10 cellular contexts compared by ENCODE assay signal in the genomic region with DNA sequence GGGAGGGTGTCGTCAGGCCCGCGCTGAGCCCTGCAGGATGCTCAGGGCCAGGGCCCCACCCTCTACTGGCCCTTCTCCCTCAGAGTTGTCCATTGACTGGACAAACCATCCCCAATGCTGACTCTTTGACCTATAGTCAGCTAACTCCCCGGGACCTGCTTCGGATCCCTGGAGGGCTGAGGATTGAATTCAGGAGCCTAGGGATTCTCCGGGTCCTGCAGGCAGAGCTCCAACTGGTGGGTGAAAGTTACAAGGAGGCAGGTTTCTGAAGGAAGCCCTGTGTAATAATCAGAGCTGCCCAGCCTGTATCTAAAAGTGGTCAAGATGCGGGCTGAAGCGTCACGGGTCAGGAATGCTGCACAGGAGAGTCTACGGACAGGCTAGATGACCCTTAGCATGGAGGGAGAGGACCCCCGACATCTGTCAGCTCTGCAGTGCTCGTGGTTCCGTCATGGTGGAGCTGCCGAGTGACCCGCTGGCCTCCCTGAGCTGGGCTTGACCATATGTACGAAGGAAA. TPM values are rescaled to one million over a fixed set of nuclear protein-coding genes. Genes with fewer than 3 reads are reported as not detected.
DNase-seq lines count a peak whose midpoint lies in the region; ATAC-seq and TF ChIP-seq lines count a peak whose summit lies in the region.
"Had no signal": no experiment of that assay in that cellular context is flagged by ENCODE, and none has a peak within 500 bp of the region (broad histone marks: within the 10 kb centered on the region; RNA-seq: fewer than 3 reads in every experiment).

No MANE protein-coding gene starts in this region.

- H3K4me1 Mint-ChIP-seq in T-helper 17 cell = peaks cover 53% of the 10 kb centered on the region

- H3K27me3 Mint-ChIP-seq in T-helper 17 cell = no peaks in the 10 kb centered on the region

- H3K9me3 ChIP-seq in T-helper 17 cell (ENCODE audit: control insufficient read depth, low read length, poor library complexity, severe bottlenecking) = no peaks in the 10 kb centered on the region
- no peaks in the 10 kb centered on the region for H3K9me3 ChIP-seq in left ventricle myocardium inferior (replicated peaks)
- no peaks in the 10 kb centered on the region for H3K9me3 ChIP-seq in spleen
- H3K9me3 ChIP-seq: neutrophil had no signal

- H3K36me3 ChIP-seq in left ventricle myocardium inferior (peaks cover 29% of the 10 kb centered on the region), spleen (peaks cover 0 to 28% (median 13%) of the 10 kb centered on the region in 6 donors)
- H3K36me3 ChIP-seq: neutrophil had no signal

- H3K27ac ChIP-seq in left ventricle myocardium inferior (replicated peaks) = peak overlapping the region; percentile 94
- H3K27ac ChIP-seq in spleen = peak overlapping the region; percentile 83 to 92 (median 90)
- H3K27ac ChIP-seq: neutrophil had no signal

- 53 to 61% (median 59%) methylated on average over 16 of the region's 16 CpGs for WGBS in spleen, 5 donors

- H3K4me1 ChIP-seq in left ventricle myocardium inferior (peaks cover 48% of the 10 kb centered on the region), spleen (peaks cover 30 to 67% (median 54%) of the 10 kb centered on the region in 6 donors)

- intact Hi-C loops in left ventricle myocardium inferior (cut with micrococcal nuclease) (no loop called here), spleen (cut with DNase I; ENCODE audit: low total_unique reads) (loop anchor here (5.0 kb wide), 1 partner anchor 35 kb away; no protein-coding TSS in a partner anchor)

- ATAC-seq in T-helper 17 cell (no peak), GM21825 (IDR thresholded peaks at IDR 0.05; ENCODE audit: unreplicated experiment) (no peak)

- peak overlapping the region; percentile 95 for H3K4me3 Mint-ChIP-seq in T-helper 17 cell

- DNase-seq in GM12864 (ENCODE audit: low read depth) (no peak), T-helper 17 cell (no peak), left ventricle myocardium inferior (no peak), spleen (no peak), T1000 (lab: John Stamatoyannopoulos, UW) (no peak), SHP77 treated with DMSO at 0.1 percent for 48 hours (lab: John Stamatoyannopoulos, UW) (no peak)
- DNase-seq: NCI-H2029 treated with DMSO at 0.1 percent for 48 hours had no signal

- peak overlapping the region; percentile 97 for H3K27ac Mint-ChIP-seq in T-helper 17 cell

- peaks cover 12% of the 10 kb centered on the region for H3K27me3 ChIP-seq in left ventricle myocardium inferior (ENCODE audit: low read depth)
- peaks cover 0 to 7% (median 0%) of the 10 kb centered on the region in 7 donors for H3K27me3 ChIP-seq in spleen (replicated peaks in 1 of 7)

- peak overlapping the region; percentile 76 for H3K4me3 ChIP-seq in GM12864 (ENCODE audit: low read depth, low read length)
- H3K4me3 ChIP-seq in left ventricle myocardium inferior = peak overlapping the region; percentile 78
- peak overlapping the region; percentile 66 to 89 (median 82) for H3K4me3 ChIP-seq in spleen

- H3K36me3 Mint-ChIP-seq in T-helper 17 cell (ENCODE audit: low read depth) = peaks cover 14% of the 10 kb centered on the region

- TF ChIP-seq POLR2A in spleen (IDR thresholded peaks at IDR 0.05) = no peak

- TF ChIP-seq CTCF in GM12864 (IDR thresholded peaks at IDR 0.05; ENCODE audit: low read depth, low read length, missing control alignments) (no peak), left ventricle myocardium inferior (IDR thresholded peaks at IDR 0.05; ENCODE audit: borderline replicate concordance) (no peak), spleen (IDR thresholded peaks at IDR 0.05 in 8 of 11, conservative IDR thresholded peaks at IDR 0.05 in 3 of 11) (no peak)

RNA-seq across cellular contexts. Expression of a gene that starts 0.6 kb away (rescaled TPM):
- 10 to 100 TPM; 15.5 to 23.6 TPM for total RNA-seq in T-helper 17 cell
- 11.3 TPM for total RNA-seq in left ventricle myocardium inferior
- 10 to 100 TPM; 36.8 to 91.6 (median 68.6) TPM for total RNA-seq in spleen
- polyA plus RNA-seq in spleen = 10 to 100 TPM; 12.6 to 40.4 (median 23.3) TPM

RNA-seq across cellular contexts. Expression of a gene that starts 5.9 kb away (rescaled TPM):
- not detected for total RNA-seq in T-helper 17 cell
- not detected for total RNA-seq in left ventricle myocardium inferior
- under 1 TPM in 1 of 7 donors, not detected in 6; 0.52 TPM for total RNA-seq in spleen
- under 1 TPM in 2 of 3 donors, not detected in 1; 0.04 to 0.10 TPM for polyA plus RNA-seq in spleen
- total RNA-seq: aorta had no signal
- polyA plus RNA-seq: aorta had no signal

RNA-seq across cellular contexts. Expression of a gene that starts 26.3 kb away (rescaled TPM):
- total RNA-seq in T-helper 17 cell = not detected
- not detected for total RNA-seq in left ventricle myocardium inferior
- not detected for total RNA-seq in spleen
- polyA plus RNA-seq in spleen = under 1 TPM in 1 of 3 donors, not detected in 2; 0.03 TPM
- total RNA-seq: aorta had no signal
- polyA plus RNA-seq: aorta had no signal

RNA-seq across cellular contexts. Expression of a gene that starts 40.7 kb away (rescaled TPM):
- total RNA-seq in T-helper 17 cell (1 to 10 TPM in 1 of 2 donors, under 1 TPM in 1; 0.50 to 1.1 TPM), left ventricle myocardium inferior (0.14 TPM), spleen (1 to 10 TPM in 6 of 7 donors, under 1 TPM in 1; 0.43 to 3.6 (median 2.4) TPM)
- polyA plus RNA-seq in spleen = 1 to 10 TPM in 2 of 3 donors, under 1 TPM in 1; 0.76 to 2.9 (median 1.4) TPM

RNA-seq across cellular contexts. Expression of a gene that starts 56.3 kb away (rescaled TPM):
- 10 to 100 TPM; 18.7 to 29.7 TPM for total RNA-seq in T-helper 17 cell
- total RNA-seq in left ventricle myocardium inferior = 11.2 TPM
- total RNA-seq in spleen = 10 to 100 TPM; 21.1 to 41.9 (median 25.2) TPM
- 10 to 100 TPM; 13.9 to 21.2 (median 20.4) TPM for polyA plus RNA-seq in spleen
